25 cellular contexts compared by ENCODE assay signal in genomic region chr16:12371497-12371896, GRCh38.
"Had no signal": no experiment of that assay in that cellular context is flagged by ENCODE, and none has a peak within 500 bp of the region (broad histone marks: within the 10 kb centered on the region; RNA-seq: fewer than 3 reads in every experiment).

No MANE protein-coding gene starts in this region.

- H3K4me1 Mint-ChIP-seq: endodermal cell had no signal

- DNase-seq: colonic mucosa; cortex of kidney; dermis blood vessel endothelial cell; dorsolateral prefrontal cortex; effector CD4-positive, alpha-beta T cell; effector CD8-positive, alpha-beta T cell; effector memory CD4-positive, alpha-beta T cell; effector memory CD8-positive, alpha-beta T cell; endodermal cell; erythroblast; esophagus squamous epithelium; foreskin fibroblast; foreskin keratinocyte; foreskin melanocyte; gastrocnemius medialis; head of caudate nucleus; heart left ventricle; heart right ventricle had no signal

- H3K9me3 Mint-ChIP-seq: dendritic cell treated with granulocyte-macrophage colony-stimulating factor and Interleukin-4, amounts not matched to agents 40 ng/mL and 50 ng/mL, for 4 days; effector memory CD8-positive, alpha-beta T cell; endodermal cell had no signal

- ATAC-seq: effector memory CD8-positive, alpha-beta T cell; esophagus mucosa; foreskin keratinocyte; gastrocnemius medialis; gastroesophageal sphincter; heart left ventricle; heart right ventricle had no signal

- H3K4me1 ChIP-seq: colonic mucosa, foreskin keratinocyte, gastrocnemius medialis, gastroesophageal sphincter had no signal

- H3K9me3 ChIP-seq: colonic mucosa, esophagus muscularis mucosa, esophagus squamous epithelium, gastrocnemius medialis, gastroesophageal sphincter, heart left ventricle, heart right ventricle had no signal

- H3K4me3 ChIP-seq: colonic mucosa, coronary artery, dorsolateral prefrontal cortex, esophagus muscularis mucosa, esophagus squamous epithelium, gastrocnemius medialis, gastroesophageal sphincter, heart left ventricle, heart right ventricle, hepatocyte had no signal

- H3K27ac ChIP-seq: colonic mucosa, coronary artery, epithelial cell of prostate, esophagus muscularis mucosa, esophagus squamous epithelium, foreskin keratinocyte, gastrocnemius medialis, gastroesophageal sphincter, heart left ventricle, heart right ventricle, hepatocyte had no signal

- H3K4me3 Mint-ChIP-seq: dendritic cell treated with granulocyte-macrophage colony-stimulating factor and Interleukin-4, amounts not matched to agents 40 ng/mL and 50 ng/mL, for 4 days; effector memory CD8-positive, alpha-beta T cell; endodermal cell had no signal

- H3K27ac Mint-ChIP-seq: dendritic cell treated with granulocyte-macrophage colony-stimulating factor and Interleukin-4, amounts not matched to agents 40 ng/mL and 50 ng/mL, for 4 days; endodermal cell had no signal

- H3K36me3 ChIP-seq: colonic mucosa, esophagus muscularis mucosa, esophagus squamous epithelium, gastrocnemius medialis, gastroesophageal sphincter, heart left ventricle, heart right ventricle had no signal

- H3K27me3 Mint-ChIP-seq: dendritic cell treated with granulocyte-macrophage colony-stimulating factor and Interleukin-4, amounts not matched to agents 40 ng/mL and 50 ng/mL, for 4 days; effector memory CD8-positive, alpha-beta T cell had no signal
